In genomic region chr5:149917073-149917676, GRCh38 we compare ENCODE assay signal across 29 cellular contexts. TPM values are rescaled to one million over a fixed set of nuclear protein-coding genes. Genes with fewer than 3 reads are reported as not detected.
DNase-seq lines count a peak whose midpoint lies in the region; ATAC-seq, FAIRE-seq and TF ChIP-seq lines count a peak whose summit lies in the region.
"Had no signal": no experiment of that assay in that cellular context is flagged by ENCODE, and none has a peak within 500 bp of the region (broad histone marks: within the 10 kb centered on the region; RNA-seq: fewer than 3 reads in every experiment).

No MANE protein-coding gene starts in this region.

- POLR2A ChIA-PET in SK-N-SH (lab: Yijun Ruan, JAX) = no interaction called here
- POLR2A ChIA-PET in endothelial cell of umbilical vein (lab: Charles Lee) = no interaction called here

- WGBS in SK-N-SH (ENCODE audit: low lambda C conversion rate) = 88% methylated on average over 6 of the region's 6 CpGs
- 1 to 7% methylated on average over 6 of the region's 6 CpGs for WGBS in aorta, 2 donors

- H3K9me2 ChIP-seq in SK-N-SH = no peaks in the 10 kb centered on the region

- no peak for TF ChIP-seq POLR2A in endothelial cell of umbilical vein (IDR thresholded peaks at IDR 0.05; ENCODE audit: low read depth, low read length)

- DNase-seq in SK-N-SH (no peak), endothelial cell of umbilical vein (ENCODE audit: low read depth, low spot score) (peak; percentile 51), omental fat pad (ENCODE audit: low spot score) (no peak), aorta (no peak), NCI-H146 treated with DMSO at 0.1 percent for 48 hours (lab: John Stamatoyannopoulos, UW; ENCODE audit: unreplicated experiment) (no peak), neural progenitor cell (ENCODE audit: low spot score) (no peak), AG08396 (ENCODE audit: low spot score) (no peak)
- DNase-seq: activated gamma-delta T cell treated with Interleukin-2 at 50 U/mL for 16 hours; activated T-cell treated with anti-CD3 and anti-CD28 coated beads, Interleukin-2, amount 50 U/mL, for 1 hour; AML-193; DMS79; Karpas-422; NCI-H1092 treated with DMSO at 0.1 percent for 48 hours; NCI-H2029 treated with DMSO at 0.1 percent for 48 hours; PC-3; stimulated activated CD4-positive, alpha-beta T cell treated with anti-CD3 and anti-CD28 coated beads, Interleukin-2, amount 100 ng/mL, for 48 hours; stimulated activated naive CD8-positive, alpha-beta T cell treated with anti-CD3 and anti-CD28 coated beads, Interleukin-15, Interleukin-2, amounts not matched to agents 100 U/mL and 50 U/mL, for 24 hours; T-helper 1 cell had no signal

- H3K9me3 ChIP-seq in SK-N-SH (no peaks in the 10 kb centered on the region), endothelial cell of umbilical vein (replicated peaks; ENCODE audit: control insufficient read depth, insufficient read depth, low read length) (no peaks in the 10 kb centered on the region), aorta (ENCODE audit: control insufficient read depth, low read length) (no peaks in the 10 kb centered on the region), neural progenitor cell (ENCODE audit: low read depth) (no peaks in the 10 kb centered on the region)
- H3K9me3 ChIP-seq: gastroesophageal sphincter, prostate gland, tibial nerve had no signal

- no TSS peak for BruUV-seq in endothelial cell of umbilical vein (replicated peaks; lab: Mats Ljungman, UMichigan)

- H3K9me1 ChIP-seq in endothelial cell of umbilical vein (replicated peaks; ENCODE audit: control insufficient read depth, extremely low read depth, insufficient read depth, low read length) = no peaks in the 10 kb centered on the region

- no peak overlapping the region for H3K27ac Mint-ChIP-seq in neural progenitor cell
- H3K27ac Mint-ChIP-seq: nephron had no signal

- H3K36me3 ChIP-seq in SK-N-SH (replicated peaks in 1 of 2; ENCODE audit: control insufficient read depth in 1 of 2, insufficient read depth in 2 of 2, low read length in 1 of 2) = no peaks in the 10 kb centered on the region
- no peaks in the 10 kb centered on the region for H3K36me3 ChIP-seq in endothelial cell of umbilical vein (ENCODE audit: control insufficient read depth in 2 of 2, extremely low read depth in 1 of 2, insufficient read depth in 2 of 2, low read length in 2 of 2)
- H3K36me3 ChIP-seq in aorta (ENCODE audit: control insufficient read depth in 1 of 2, insufficient read depth in 2 of 2, low read length in 1 of 2) = no peaks in the 10 kb centered on the region
- no peaks in the 10 kb centered on the region for H3K36me3 ChIP-seq in neural progenitor cell
- H3K36me3 ChIP-seq: gastroesophageal sphincter, prostate gland, tibial nerve had no signal

- H3K4me1 ChIP-seq in SK-N-SH (ENCODE audit: control insufficient read depth in 1 of 2, insufficient read depth in 2 of 2, low read depth in 1 of 2, low read length in 1 of 2) (peaks cover 0 to 22% of the 10 kb centered on the region in 2 experiments; a peak in 1 of 4 replicates), endothelial cell of umbilical vein (ENCODE audit: control insufficient read depth, extremely low read depth, insufficient read depth, low read length) (peaks cover 35% of the 10 kb centered on the region), aorta (ENCODE audit: control insufficient read depth in 1 of 2, insufficient read depth in 2 of 2, low read length in 2 of 2) (peaks cover 7% of the 10 kb centered on the region in 2 donors), neural progenitor cell (peaks cover 19% of the 10 kb centered on the region)
- H3K4me1 ChIP-seq: gastroesophageal sphincter, prostate gland, tibial nerve had no signal

- FAIRE-seq in endothelial cell of umbilical vein (lab: Jason Lieb, UNC) = no peak
- FAIRE-seq: GM12892, GM19239, HTR-8/SVneo had no signal

- CTCF ChIA-PET in SK-N-SH (lab: Yijun Ruan, JAX) (interaction anchor here (1.2 to 2.2 kb wide), 4 partner anchors 16 to 83 kb away, joined by 5 to 11 read pairs (median 7); no protein-coding TSS in a partner anchor), endothelial cell of umbilical vein (lab: Charles Lee) (interaction anchor here (0.8 to 1.7 kb wide), 5 partner anchors 10 to 43 kb away, joined by 3 to 7 read pairs (median 4); partner anchors contain the start of gene SLC26A2)

- dilution Hi-C loops in endothelial cell of umbilical vein (cut with MboI; ENCODE audit: extremely low pct_ligation_motif_present, low sequenced_read_pairs) = no loop called here

- ATAC-seq in SK-N-SH treated with all-trans-retinoic acid at 6 μM for 48 hours (no peak; the same call in 2 of the 3 replicates), omental fat pad (ENCODE audit: low FRiP score) (peak; percentile 49), aorta (ENCODE audit: low FRiP score) (peak; percentile 52)
- ATAC-seq: gastroesophageal sphincter; PC-3; stimulated activated naive CD8-positive, alpha-beta T cell treated with anti-CD3 and anti-CD28 coated beads, Interleukin-15, Interleukin-2, amounts not matched to agents 100 U/mL and 50 U/mL, for 24 hours had no signal

- no peaks in the 10 kb centered on the region for H3K79me2 ChIP-seq in SK-N-SH (ENCODE audit: insufficient read depth)
- no peaks in the 10 kb centered on the region for H3K79me2 ChIP-seq in endothelial cell of umbilical vein (ENCODE audit: control insufficient read depth, insufficient read depth, low read length)
- H3K79me2 ChIP-seq in neural progenitor cell (ENCODE audit: low read depth) = no peaks in the 10 kb centered on the region

- peaks cover 4% of the 10 kb centered on the region for H3K9me3 Mint-ChIP-seq in neural progenitor cell
- H3K9me3 Mint-ChIP-seq: central memory CD8-positive, alpha-beta T cell; nephron had no signal

- TF ChIP-seq EP300 in SK-N-SH (IDR thresholded peaks at IDR 0.05; ENCODE audit: borderline replicate concordance in 1 of 2, low read depth in 1 of 2, low read length in 1 of 2) = no peak

- H3K27me3 ChIP-seq in SK-N-SH (ENCODE audit: insufficient read depth) (no peaks in the 10 kb centered on the region), endothelial cell of umbilical vein (ENCODE audit: control insufficient read depth in 2 of 2, insufficient read depth in 2 of 2, low read length in 2 of 2) (no peaks in the 10 kb centered on the region), aorta (ENCODE audit: control insufficient read depth in 1 of 2, insufficient read depth in 2 of 2, low read length in 1 of 2) (no peaks in the 10 kb centered on the region), neural progenitor cell (no peaks in the 10 kb centered on the region)
- H3K27me3 ChIP-seq: tibial nerve had no signal

- intact Hi-C loops in endothelial cell of umbilical vein (cut with micrococcal nuclease) = loop anchor here (1.0 kb wide), 1 partner anchor 42 kb away; no protein-coding TSS in a partner anchor
- intact Hi-C loops in aorta (cut with DNase I) = loop anchor here (5.0 kb wide), 2 partner anchors 40 to 45 kb away; partner anchors contain the start of gene SLC26A2 (in 1 of the 2)

- H3K4me2 ChIP-seq in SK-N-SH (peak overlapping the region; percentile 50), endothelial cell of umbilical vein (ENCODE audit: insufficient read depth, low read length) (peak overlapping the region; percentile 60), neural progenitor cell (no peak overlapping the region)

- H2AFZ ChIP-seq in SK-N-SH (ENCODE audit: low read depth) = no peak overlapping the region
- H2AFZ ChIP-seq in endothelial cell of umbilical vein (ENCODE audit: low read depth, low read length) = peak overlapping the region; percentile 81
- H2AFZ ChIP-seq in neural progenitor cell (replicated peaks) = no peak overlapping the region

- no peak for TF ChIP-seq RAD21 in SK-N-SH (IDR thresholded peaks at IDR 0.05; ENCODE audit: low read length)

- H3F3A ChIP-seq in SK-N-SH (replicated peaks; ENCODE audit: insufficient read depth) (peaks cover 6% of the 10 kb centered on the region), neural progenitor cell (ENCODE audit: low read depth) (no peaks in the 10 kb centered on the region)

- H3K9ac ChIP-seq in SK-N-SH (no peak overlapping the region; the same call in 1 of the 2 replicates), endothelial cell of umbilical vein (replicated peaks; ENCODE audit: extremely low read depth, insufficient read depth, low read length) (peak overlapping the region; percentile 37), neural progenitor cell (no peak overlapping the region)

- no peaks in the 10 kb centered on the region for H4K20me1 ChIP-seq in SK-N-SH (ENCODE audit: insufficient read depth)
- H4K20me1 ChIP-seq in endothelial cell of umbilical vein (replicated peaks; ENCODE audit: control insufficient read depth, extremely low read depth, insufficient read depth, low read length) = no peaks in the 10 kb centered on the region
- H4K20me1 ChIP-seq in neural progenitor cell (ENCODE audit: low read depth) = no peaks in the 10 kb centered on the region

- H3K4me3 ChIP-seq in SK-N-SH (ENCODE audit: low read depth in 2 of 2, low read length in 1 of 2) (no peak overlapping the region), endothelial cell of umbilical vein (replicated peaks in 1 of 3; ENCODE audit: insufficient read depth in 1 of 3, low read depth in 1 of 3, low read length in 3 of 3) (no peak overlapping the region), aorta (ENCODE audit: low read length in 2 of 2) (no peak overlapping the region), neural progenitor cell (no peak overlapping the region)
- H3K4me3 ChIP-seq: gastroesophageal sphincter, prostate gland, tibial nerve had no signal

- no peaks in the 10 kb centered on the region for H3K36me3 Mint-ChIP-seq in neural progenitor cell

- no peaks in the 10 kb centered on the region for H3K27me3 Mint-ChIP-seq in neural progenitor cell (ENCODE audit: insufficient read depth, low read depth)

- H3K4me3 Mint-ChIP-seq in neural progenitor cell = no peak overlapping the region
- H3K4me3 Mint-ChIP-seq: central memory CD8-positive, alpha-beta T cell; nephron had no signal

- H3K4me1 Mint-ChIP-seq in neural progenitor cell = peaks cover 30% of the 10 kb centered on the region
- H3K4me1 Mint-ChIP-seq: central memory CD8-positive, alpha-beta T cell; nephron had no signal

- TF ChIP-seq CTCF in SK-N-SH (IDR thresholded peaks at IDR 0.05) = no peak
- TF ChIP-seq CTCF in endothelial cell of umbilical vein (IDR thresholded peaks at IDR 0.05; ENCODE audit: extremely low read depth in 1 of 2, insufficient read depth in 1 of 2, low read depth in 1 of 2, low read length in 2 of 2) = no peak
- no peak for TF ChIP-seq CTCF in omental fat pad (IDR thresholded peaks at IDR 0.05)
- TF ChIP-seq CTCF in neural progenitor cell (IDR thresholded peaks at IDR 0.05) = no peak

- H3K27ac ChIP-seq in SK-N-SH (ENCODE audit: low read depth in 2 of 2, low read length in 1 of 2) (peak overlapping the region in 1 of 2 experiments; percentile 28; a peak in 2 of 4 replicates), endothelial cell of umbilical vein (ENCODE audit: insufficient read depth, low read depth, low read length) (peak overlapping the region; percentile 66), aorta (ENCODE audit: low read depth in 1 of 2, low read length in 2 of 2) (peak overlapping the region; percentile 51 to 80), neural progenitor cell (no peak overlapping the region)
- H3K27ac ChIP-seq: 22Rv1, gastroesophageal sphincter, prostate gland, tibial nerve had no signal

RNA-seq across cellular contexts. Expression of gene PDE6A, which starts 27.4 kb away (rescaled TPM):
- polyA plus RNA-seq in SK-N-SH (2012; rRNA removed) (0.05 and 0.06 TPM in 2 replicates), endothelial cell of umbilical vein (not detected in 2 replicates), aorta (under 1 TPM in 1 of 2 donors, not detected in 1; 0.13 TPM)
- 0.06 and 0.07 TPM in 2 replicates for polyA plus RNA-seq in SK-N-SH (2012; cell fraction: cytosol; rRNA removed)
- polyA plus RNA-seq in SK-N-SH (2012; cell fraction: nucleus; rRNA removed) = 0.11 and 0.14 TPM in 2 replicates
- total RNA-seq in endothelial cell of umbilical vein (not detected in 2 replicates), omental fat pad (not detected), aorta (not detected), neural progenitor cell (ENCODE audit: low replicate concordance) (not detected in 2 replicates)
- polyA plus RNA-seq in endothelial cell of umbilical vein (2011; cell fraction: cytosol; rRNA removed) = not detected in 2 replicates
- not detected in 2 replicates for polyA plus RNA-seq in endothelial cell of umbilical vein (2011; cell fraction: nucleus; rRNA removed)
- polyA plus RNA-seq in endothelial cell of umbilical vein (2012) = 0.07 TPM in 1 of 2 replicates, not detected in the other
- not detected in 2 replicates for polyA minus RNA-seq in endothelial cell of umbilical vein
- not detected for polyA minus RNA-seq in endothelial cell of umbilical vein (2011; cell fraction: cytosol; rRNA and poly(A)+ RNA removed)
- not detected in 2 replicates for polyA minus RNA-seq in endothelial cell of umbilical vein (2011; cell fraction: nucleus; rRNA and poly(A)+ RNA removed)
- total RNA-seq: mesenteric fat pad, PC-3 had no signal

RNA-seq across cellular contexts. Expression of gene SLC26A2, which starts 43.4 kb away (rescaled TPM):
- polyA plus RNA-seq in SK-N-SH (2012; rRNA removed) (1.3 and 1.9 TPM in 2 replicates), endothelial cell of umbilical vein (5.0 and 5.9 TPM in 2 replicates), aorta (1 to 10 TPM; 2.8 to 3.3 TPM)
- polyA plus RNA-seq in SK-N-SH (2012; cell fraction: cytosol; rRNA removed) = 2.0 TPM in 2 replicates
- 0.89 and 1.7 TPM in 2 replicates for polyA plus RNA-seq in SK-N-SH (2012; cell fraction: nucleus; rRNA removed)
- total RNA-seq in endothelial cell of umbilical vein (16.5 and 16.8 TPM in 2 replicates), omental fat pad (10 to 100 TPM; 14.8 to 21.8 (median 16.6) TPM), aorta (10 to 100 TPM; 14.0 to 16.1 TPM), neural progenitor cell (ENCODE audit: low replicate concordance) (14.0 and 20.1 TPM in 2 replicates)
- 4.1 and 4.3 TPM in 2 replicates for polyA plus RNA-seq in endothelial cell of umbilical vein (2011; cell fraction: cytosol; rRNA removed)
- polyA plus RNA-seq in endothelial cell of umbilical vein (2011; cell fraction: nucleus; rRNA removed) = 4.0 and 4.5 TPM in 2 replicates
- polyA plus RNA-seq in endothelial cell of umbilical vein (2012) = 9.5 and 14.9 TPM in 2 replicates
- polyA minus RNA-seq in endothelial cell of umbilical vein = 54.2 and 54.7 TPM in 2 replicates
- polyA minus RNA-seq in endothelial cell of umbilical vein (2011; cell fraction: cytosol; rRNA and poly(A)+ RNA removed) = 4.4 TPM
- polyA minus RNA-seq in endothelial cell of umbilical vein (2011; cell fraction: nucleus; rRNA and poly(A)+ RNA removed) = 6.5 and 18.6 TPM in 2 replicates
